In the genomic region with DNA sequence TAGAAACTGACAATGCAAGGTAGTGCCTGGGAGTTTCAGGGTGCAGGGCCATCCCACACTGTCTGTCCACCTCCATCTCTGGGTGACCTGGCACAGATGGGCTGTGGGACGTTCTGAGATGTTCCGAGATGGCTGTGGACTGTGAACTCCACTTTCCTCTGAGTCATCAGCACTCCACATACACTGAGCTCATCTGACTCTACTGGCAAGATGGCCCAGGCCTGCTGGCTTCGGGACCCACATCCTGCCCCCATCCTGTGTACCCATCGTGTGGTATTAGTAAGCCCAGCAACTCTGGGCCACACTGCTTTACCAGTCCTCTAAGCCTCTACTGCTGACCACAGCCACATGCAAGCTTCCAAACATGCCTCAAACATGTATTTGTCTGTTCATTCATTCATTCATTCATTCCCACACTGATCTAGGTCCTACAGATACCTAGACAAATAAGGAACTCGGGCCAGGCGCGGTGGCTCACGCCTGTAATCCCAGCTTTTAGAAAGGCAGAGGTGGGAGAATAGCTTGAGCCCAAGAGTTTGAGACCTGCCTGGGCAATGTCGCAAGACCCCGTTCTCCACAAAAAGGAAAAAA, we compare ENCODE assay signal across 10 cellular contexts.
DNase-seq lines count a peak whose midpoint lies in the region; ATAC-seq and TF ChIP-seq lines count a peak whose summit lies in the region.
"Had no signal": no experiment of that assay in that cellular context is flagged by ENCODE, and none has a peak within 500 bp of the region (broad histone marks: within the 10 kb centered on the region; RNA-seq: fewer than 3 reads in every experiment).

No MANE protein-coding gene starts in this region.

- peak overlapping the region; percentile 67 for H3K27ac Mint-ChIP-seq in activated T-cell treated with anti-CD3 and anti-CD28 coated beads, Interleukin-2, amount 50 U/mL, for 72 hours
- H3K27ac Mint-ChIP-seq in immature natural killer cell (peak overlapping the region; percentile 88 to 98 (median 92)), GM23338 (no peak overlapping the region)
- H3K27ac Mint-ChIP-seq in stimulated activated naive CD8-positive, alpha-beta T cell treated with anti-CD3 and anti-CD28 coated beads, Interleukin-15, Interleukin-2, amounts not matched to agents 100 ng/mL and 50 ng/mL, for 24 hours: no peak overlapping the region

- TF ChIP-seq CTCF in GM23338 (conservative IDR thresholded peaks at IDR 0.05; ENCODE audit: low read depth in 2 of 2): no peak

- ATAC-seq in activated T-cell treated with anti-CD3 and anti-CD28 coated beads, Interleukin-2, amount 50 U/mL, for 72 hours (replicated peaks in 1 of 2): peak; percentile 77 to 83
- ATAC-seq in GM23338: no peak
- ATAC-seq in HG02610 (IDR thresholded peaks at IDR 0.05; ENCODE audit: unreplicated experiment): no peak

- peaks cover 9% of the 10 kb centered on the region; the same call in 1 of the 2 replicates for H3K4me1 ChIP-seq in GM23338 (ENCODE audit: insufficient read depth)

- no peaks in the 10 kb centered on the region for H3K36me3 ChIP-seq in GM23338 (ENCODE audit: insufficient read depth)

- peaks cover 7% of the 10 kb centered on the region; the same call in 1 of the 2 replicates for H3K9me2 ChIP-seq in GM23338 (ENCODE audit: insufficient read depth)

- no peaks in the 10 kb centered on the region for H3K27me3 Mint-ChIP-seq in activated T-cell treated with anti-CD3 and anti-CD28 coated beads, Interleukin-2, amount 50 U/mL, for 72 hours (ENCODE audit: low read depth)
- peaks cover 0 to 20% (median 0%) of the 10 kb centered on the region in 3 donors for H3K27me3 Mint-ChIP-seq in immature natural killer cell (ENCODE audit: low read depth in 3 of 3)
- H3K27me3 Mint-ChIP-seq in stimulated activated naive CD8-positive, alpha-beta T cell treated with anti-CD3 and anti-CD28 coated beads, Interleukin-15, Interleukin-2, amounts not matched to agents 100 ng/mL and 50 ng/mL, for 24 hours: no peaks in the 10 kb centered on the region
- peaks cover 9% of the 10 kb centered on the region for H3K27me3 Mint-ChIP-seq in GM23338 (ENCODE audit: insufficient read depth, low read depth, poor library complexity)

- peaks cover 59% of the 10 kb centered on the region for H3K4me1 Mint-ChIP-seq in activated T-cell treated with anti-CD3 and anti-CD28 coated beads, Interleukin-2, amount 50 U/mL, for 72 hours (ENCODE audit: low read depth)
- H3K4me1 Mint-ChIP-seq in immature natural killer cell: peaks cover 45 to 51% of the 10 kb centered on the region in 2 donors
- H3K4me1 Mint-ChIP-seq in stimulated activated naive CD8-positive, alpha-beta T cell treated with anti-CD3 and anti-CD28 coated beads, Interleukin-15, Interleukin-2, amounts not matched to agents 100 ng/mL and 50 ng/mL, for 24 hours (ENCODE audit: low read depth): peaks cover 72% of the 10 kb centered on the region
- H3K4me1 Mint-ChIP-seq in GM23338: peaks cover 14% of the 10 kb centered on the region

- no peak overlapping the region for H3K27ac ChIP-seq in GM23338 (ENCODE audit: low read depth)

- peak overlapping the region; percentile 41 to 54 for H3K4me3 Mint-ChIP-seq in activated T-cell treated with anti-CD3 and anti-CD28 coated beads, Interleukin-2, amount 50 U/mL, for 72 hours
- H3K4me3 Mint-ChIP-seq in immature natural killer cell: peak overlapping the region; percentile 28 to 78 (median 54)
- peak overlapping the region; percentile 0 for H3K4me3 Mint-ChIP-seq in stimulated activated naive CD8-positive, alpha-beta T cell treated with anti-CD3 and anti-CD28 coated beads, Interleukin-15, Interleukin-2, amounts not matched to agents 100 ng/mL and 50 ng/mL, for 24 hours
- H3K4me3 Mint-ChIP-seq in GM23338: no peak overlapping the region

- H3K36me3 Mint-ChIP-seq in activated T-cell treated with anti-CD3 and anti-CD28 coated beads, Interleukin-2, amount 50 U/mL, for 72 hours (ENCODE audit: insufficient read depth in 2 of 2): peaks cover 0 to 2% of the 10 kb centered on the region in 2 donors
- H3K36me3 Mint-ChIP-seq in immature natural killer cell (no peaks in the 10 kb centered on the region), GM23338 (ENCODE audit: low read depth) (no peaks in the 10 kb centered on the region)
- no peaks in the 10 kb centered on the region for H3K36me3 Mint-ChIP-seq in stimulated activated naive CD8-positive, alpha-beta T cell treated with anti-CD3 and anti-CD28 coated beads, Interleukin-15, Interleukin-2, amounts not matched to agents 100 ng/mL and 50 ng/mL, for 24 hours (ENCODE audit: low read depth)

- no peak overlapping the region for H2AFZ ChIP-seq in GM23338

- DNase-seq in activated T-cell treated with anti-CD3 and anti-CD28 coated beads for 48 hours (ENCODE audit: low read depth): peak; percentile 36
- DNase-seq in activated T-cell treated with anti-CD3 and anti-CD28 coated beads for 4 hours: no peak
- peak; percentile 83 for DNase-seq in activated T-cell treated with anti-CD3 and anti-CD28 coated beads, Interleukin-2, amount 50 U/mL, for 72 hours
- peak; percentile 79 to 85 (median 80) for DNase-seq in immature natural killer cell
- DNase-seq in GM23338 (ENCODE audit: low spot score): no peak
- DNase-seq in amniotic stem cell (lab: John Stamatoyannopoulos, UW): no peak
- DNase-seq: NCI-H1048, nucleus accumbens had no signal

- no peak overlapping the region for H3K4me2 ChIP-seq in GM23338

- no peaks in the 10 kb centered on the region for H3F3A ChIP-seq in GM23338 (replicated peaks; ENCODE audit: low read depth)

- no peak overlapping the region for H3K4me3 ChIP-seq in GM23338

- no peaks in the 10 kb centered on the region for H4K20me1 ChIP-seq in GM23338 (replicated peaks; ENCODE audit: insufficient read depth)

- H3K79me2 ChIP-seq in GM23338 (replicated peaks; ENCODE audit: insufficient read depth): no peaks in the 10 kb centered on the region

- peaks cover 0 to 3% of the 10 kb centered on the region in 2 donors for H3K9me3 Mint-ChIP-seq in activated T-cell treated with anti-CD3 and anti-CD28 coated beads, Interleukin-2, amount 50 U/mL, for 72 hours
- no peaks in the 10 kb centered on the region for H3K9me3 Mint-ChIP-seq in immature natural killer cell
- H3K9me3 Mint-ChIP-seq in stimulated activated naive CD8-positive, alpha-beta T cell treated with anti-CD3 and anti-CD28 coated beads, Interleukin-15, Interleukin-2, amounts not matched to agents 100 ng/mL and 50 ng/mL, for 24 hours: no peaks in the 10 kb centered on the region
- H3K9me3 Mint-ChIP-seq in GM23338: no peaks in the 10 kb centered on the region

- H3K27me3 ChIP-seq in GM23338 (ENCODE audit: insufficient read depth): no peaks in the 10 kb centered on the region

TF ChIP-seq in GM23338, 12 proteins besides CTCF, POLR2A, EP300 and RAD21 (continues in another document):
- TF ChIP-seq, protein P1, sequence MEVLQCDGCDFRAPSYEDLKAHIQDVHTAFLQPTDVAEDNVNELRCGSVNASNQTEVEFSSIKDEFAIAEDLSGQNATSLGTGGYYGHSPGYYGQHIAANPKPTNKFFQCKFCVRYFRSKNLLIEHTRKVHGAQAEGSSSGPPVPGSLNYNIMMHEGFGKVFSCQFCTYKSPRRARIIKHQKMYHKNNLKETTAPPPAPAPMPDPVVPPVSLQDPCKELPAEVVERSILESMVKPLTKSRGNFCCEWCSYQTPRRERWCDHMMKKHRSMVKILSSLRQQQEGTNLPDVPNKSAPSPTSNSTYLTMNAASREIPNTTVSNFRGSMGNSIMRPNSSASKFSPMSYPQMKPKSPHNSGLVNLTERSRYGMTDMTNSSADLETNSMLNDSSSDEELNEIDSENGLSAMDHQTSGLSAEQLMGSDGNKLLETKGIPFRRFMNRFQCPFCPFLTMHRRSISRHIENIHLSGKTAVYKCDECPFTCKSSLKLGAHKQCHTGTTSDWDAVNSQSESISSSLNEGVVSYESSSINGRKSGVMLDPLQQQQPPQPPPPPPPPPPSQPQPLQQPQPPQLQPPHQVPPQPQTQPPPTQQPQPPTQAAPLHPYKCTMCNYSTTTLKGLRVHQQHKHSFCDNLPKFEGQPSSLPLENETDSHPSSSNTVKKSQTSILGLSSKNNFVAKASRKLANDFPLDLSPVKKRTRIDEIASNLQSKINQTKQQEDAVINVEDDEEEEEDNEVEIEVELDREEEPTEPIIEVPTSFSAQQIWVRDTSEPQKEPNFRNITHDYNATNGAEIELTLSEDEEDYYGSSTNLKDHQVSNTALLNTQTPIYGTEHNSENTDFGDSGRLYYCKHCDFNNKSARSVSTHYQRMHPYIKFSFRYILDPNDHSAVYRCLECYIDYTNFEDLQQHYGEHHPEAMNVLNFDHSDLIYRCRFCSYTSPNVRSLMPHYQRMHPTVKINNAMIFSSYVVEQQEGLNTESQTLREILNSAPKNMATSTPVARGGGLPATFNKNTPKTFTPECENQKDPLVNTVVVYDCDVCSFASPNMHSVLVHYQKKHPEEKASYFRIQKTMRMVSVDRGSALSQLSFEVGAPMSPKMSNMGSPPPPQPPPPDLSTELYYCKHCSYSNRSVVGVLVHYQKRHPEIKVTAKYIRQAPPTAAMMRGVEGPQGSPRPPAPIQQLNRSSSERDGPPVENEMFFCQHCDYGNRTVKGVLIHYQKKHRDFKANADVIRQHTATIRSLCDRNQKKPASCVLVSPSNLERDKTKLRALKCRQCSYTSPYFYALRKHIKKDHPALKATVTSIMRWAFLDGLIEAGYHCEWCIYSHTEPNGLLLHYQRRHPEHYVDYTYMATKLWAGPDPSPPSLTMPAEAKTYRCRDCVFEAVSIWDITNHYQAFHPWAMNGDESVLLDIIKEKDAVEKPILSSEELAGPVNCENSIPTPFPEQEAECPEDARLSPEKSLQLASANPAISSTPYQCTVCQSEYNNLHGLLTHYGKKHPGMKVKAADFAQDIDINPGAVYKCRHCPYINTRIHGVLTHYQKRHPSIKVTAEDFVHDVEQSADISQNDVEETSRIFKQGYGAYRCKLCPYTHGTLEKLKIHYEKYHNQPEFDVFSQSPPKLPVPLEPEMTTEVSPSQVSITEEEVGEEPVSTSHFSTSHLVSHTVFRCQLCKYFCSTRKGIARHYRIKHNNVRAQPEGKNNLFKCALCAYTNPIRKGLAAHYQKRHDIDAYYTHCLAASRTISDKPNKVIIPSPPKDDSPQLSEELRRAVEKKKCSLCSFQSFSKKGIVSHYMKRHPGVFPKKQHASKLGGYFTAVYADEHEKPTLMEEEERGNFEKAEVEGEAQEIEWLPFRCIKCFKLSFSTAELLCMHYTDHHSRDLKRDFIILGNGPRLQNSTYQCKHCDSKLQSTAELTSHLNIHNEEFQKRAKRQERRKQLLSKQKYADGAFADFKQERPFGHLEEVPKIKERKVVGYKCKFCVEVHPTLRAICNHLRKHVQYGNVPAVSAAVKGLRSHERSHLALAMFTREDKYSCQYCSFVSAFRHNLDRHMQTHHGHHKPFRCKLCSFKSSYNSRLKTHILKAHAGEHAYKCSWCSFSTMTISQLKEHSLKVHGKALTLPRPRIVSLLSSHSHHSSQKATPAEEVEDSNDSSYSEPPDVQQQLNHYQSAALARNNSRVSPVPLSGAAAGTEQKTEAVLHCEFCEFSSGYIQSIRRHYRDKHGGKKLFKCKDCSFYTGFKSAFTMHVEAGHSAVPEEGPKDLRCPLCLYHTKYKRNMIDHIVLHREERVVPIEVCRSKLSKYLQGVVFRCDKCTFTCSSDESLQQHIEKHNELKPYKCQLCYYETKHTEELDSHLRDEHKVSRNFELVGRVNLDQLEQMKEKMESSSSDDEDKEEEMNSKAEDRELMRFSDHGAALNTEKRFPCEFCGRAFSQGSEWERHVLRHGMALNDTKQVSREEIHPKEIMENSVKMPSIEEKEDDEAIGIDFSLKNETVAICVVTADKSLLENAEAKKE (CRISPR knock-in tag; IDR thresholded peaks at IDR 0.05): no peak
- no peak for TF ChIP-seq ZNF114 (CRISPR knock-in tag; IDR thresholded peaks at IDR 0.05)

Comparison
In these comparisons a context has a peak if more than half of its experiments do, and no peak if none do; other contexts are left out.
1. DNase-seq: peak in activated T-cell treated with anti-CD3 and anti-CD28 coated beads for 48 hours (single experiment), activated T-cell treated with anti-CD3 and anti-CD28 coated beads, Interleukin-2, amount 50 U/mL, for 72 hours (2 of 2) and immature natural killer cell (3 of 3); none in activated T-cell treated with anti-CD3 and anti-CD28 coated beads for 4 hours (single experiment), GM23338 (single experiment) and amniotic stem cell (single experiment).
2. ATAC-seq: peak in activated T-cell treated with anti-CD3 and anti-CD28 coated beads, Interleukin-2, amount 50 U/mL, for 72 hours (2 of 2); none in GM23338 (single experiment) and HG02610 (single experiment).
3. H3K27ac Mint-ChIP-seq: peak in activated T-cell treated with anti-CD3 and anti-CD28 coated beads, Interleukin-2, amount 50 U/mL, for 72 hours (single experiment) and immature natural killer cell (6 of 6); none in stimulated activated naive CD8-positive, alpha-beta T cell treated with anti-CD3 and anti-CD28 coated beads, Interleukin-15, Interleukin-2, amounts not matched to agents 100 ng/mL and 50 ng/mL, for 24 hours (single experiment) and GM23338 (single experiment).